ENCODE assay signal across 10 cellular contexts in genomic region chr1:50368179-50369007, GRCh38. TPM values are rescaled to one million over a fixed set of nuclear protein-coding genes. Genes with fewer than 3 reads are reported as not detected.
DNase-seq lines count a peak whose midpoint lies in the region; ATAC-seq, FAIRE-seq and TF ChIP-seq lines count a peak whose summit lies in the region.
"Had no signal": no experiment of that assay in that cellular context is flagged by ENCODE, and none has a peak within 500 bp of the region (broad histone marks: within the 10 kb centered on the region; RNA-seq: fewer than 3 reads in every experiment).

No MANE protein-coding gene starts in this region.

- H2AFZ ChIP-seq in DND-41 (ENCODE audit: low read depth, low read length) (no peak overlapping the region), K562 (ENCODE audit: low read depth, low read length) (no peak overlapping the region)

- in situ Hi-C loops in K562 (cut with MboI) = loop anchor here (25.0 kb wide), 1 partner anchor 694 kb away; no protein-coding TSS in a partner anchor

- no peak for TF ChIP-seq POLR2A in K562 (conservative IDR thresholded peaks at IDR 0.05)

- H3K9ac ChIP-seq in DND-41 (ENCODE audit: low read depth, low read length) = no peak overlapping the region
- H3K9ac ChIP-seq in K562 (ENCODE audit: insufficient read depth in 1 of 2, low read depth in 2 of 2, low read length in 2 of 2) = no peak overlapping the region

- ATAC-seq in DND-41 (ENCODE audit: insufficient read depth, low read depth) = peak; percentile 81
- ATAC-seq in K562 = peak; percentile 90
- ATAC-seq in HG03025 (IDR thresholded peaks at IDR 0.05; ENCODE audit: low FRiP score, unreplicated experiment) = no peak
- ATAC-seq in HG02588 (IDR thresholded peaks at IDR 0.05; ENCODE audit: unreplicated experiment) = no peak
- ATAC-seq: naive thymus-derived CD8-positive, alpha-beta T cell had no signal

- no peak overlapping the region for H3K27ac ChIP-seq in DND-41 (ENCODE audit: low read length)
- H3K27ac ChIP-seq in HEK293 (ENCODE audit: extremely low read depth, low read depth, low read length) = no peak overlapping the region
- H3K27ac ChIP-seq in K562 (ENCODE audit: extremely low read depth, low read depth, low read length) = no peak overlapping the region

- CTCF ChIA-PET in HEK293 (lab: Yijun Ruan, JAX) (interaction anchor here (0.5 to 2.3 kb wide), 28 partner anchors 10 to 1222 kb away, joined by 3 to 15 read pairs (median 3); no protein-coding TSS in a partner anchor), K562 (lab: Yijun Ruan, JAX; ENCODE audit: low intra/inter-chr PET ratio) (interaction anchor here (0.6 to 3.1 kb wide), 5 partner anchors 237 to 824 kb away, joined by 3 to 16 read pairs (median 8); no protein-coding TSS in a partner anchor)

- whole genome bisulfite sequencing in K562 (ENCODE audit: insufficient coverage, low coverage, missing lambda C conversion rate) = 5% methylated on average over 31 of the region's 31 CpGs

- H4K20me1 ChIP-seq in DND-41 (ENCODE audit: insufficient read depth, low read length) = no peaks in the 10 kb centered on the region
- H4K20me1 ChIP-seq in K562 (replicated peaks; ENCODE audit: control insufficient read depth, insufficient read depth, low read length) = no peaks in the 10 kb centered on the region

- H3K79me2 ChIP-seq in DND-41 (ENCODE audit: insufficient read depth, low read length) (no peaks in the 10 kb centered on the region), K562 (ENCODE audit: control insufficient read depth, insufficient read depth, low read length) (no peaks in the 10 kb centered on the region)

- TF ChIP-seq CTCF in DND-41 (IDR thresholded peaks at IDR 0.05; ENCODE audit: borderline replicate concordance, extremely low read depth, low read length, poor library complexity, severe bottlenecking) (peak; percentile 79), HEK293 (tag by site-specific recombination; IDR thresholded peaks at IDR 0.05) (peak; percentile 85), K562 (IDR thresholded peaks at IDR 0.05 in 2 of 3, conservative IDR thresholded peaks at IDR 0.05 in 1 of 3; ENCODE audit: insufficient read depth in 2 of 3, low read depth in 1 of 3, low read length in 3 of 3) (peak; percentile 81 to 84 (median 83))

- TF ChIP-seq EP300 in K562 (IDR thresholded peaks at IDR 0.05; ENCODE audit: low read length) = no peak

- POLR2A ChIA-PET in HEK293 (lab: Yijun Ruan, JAX) (interaction anchor here (0.6 kb wide), 1 partner anchor 820 kb away, joined by 4 read pairs; no protein-coding TSS in a partner anchor), K562 (lab: Yijun Ruan, JAX) (no interaction called here)

- peak; percentile 32 for FAIRE-seq in K562 (lab: Jason Lieb, UNC)

- no TSS peak for BruUV-seq in K562 (replicated peaks; lab: Mats Ljungman, UMichigan)

- no peaks in the 10 kb centered on the region for H3K4me1 ChIP-seq in DND-41 (ENCODE audit: insufficient read depth, low read length)
- H3K4me1 ChIP-seq in HEK293 (ENCODE audit: control insufficient read depth, insufficient read depth, low read length) = no peaks in the 10 kb centered on the region
- peaks cover 0 to 3% of the 10 kb centered on the region in 2 experiments; a peak in 1 of 5 replicates for H3K4me1 ChIP-seq in K562 (replicated peaks in 1 of 2; ENCODE audit: control insufficient read depth in 2 of 2, insufficient read depth in 2 of 2, low read length in 2 of 2)

- H3K9me1 ChIP-seq in K562 (ENCODE audit: control insufficient read depth, insufficient read depth, low read length) = no peaks in the 10 kb centered on the region

- H3K4me2 ChIP-seq in DND-41 (ENCODE audit: insufficient read depth, low read length) (no peak overlapping the region), K562 (ENCODE audit: insufficient read depth, low read length) (peak overlapping the region; percentile 25; the same call in 1 of the 2 replicates)

- H3K4me3 ChIP-seq in DND-41 (ENCODE audit: low read depth in 1 of 2, low read length in 2 of 2) (no peak overlapping the region), HEK293 (ENCODE audit: low read depth, low read length) (no peak overlapping the region), K562 (no peak overlapping the region)

- H3K27me3 ChIP-seq in DND-41 (ENCODE audit: insufficient read depth, low read length, poor library complexity) = peaks cover 6% of the 10 kb centered on the region
- H3K27me3 ChIP-seq in K562 (ENCODE audit: control insufficient read depth in 2 of 2, insufficient read depth in 2 of 2, low read length in 2 of 2) = peaks cover 2 to 4% of the 10 kb centered on the region in 2 experiments; a peak in 3 of 5 replicates

- intact Hi-C loops in K562 (cut with micrococcal nuclease) = loop anchor here (1.0 to 10.0 kb wide), 7 partner anchors 237 to 916 kb away; no protein-coding TSS in a partner anchor

- peak; percentile 75 to 89 for TF ChIP-seq RAD21 in K562 (CRISPR knock-in tag; conservative IDR thresholded peaks at IDR 0.05 in 1 of 2, IDR thresholded peaks at IDR 0.05 in 1 of 2)

- peak; percentile 52 for DNase-seq in DND-41
- peak; percentile 52 for DNase-seq in NCI-H345 treated with DMSO at 0.1 percent for 48 hours (lab: John Stamatoyannopoulos, UW; ENCODE audit: unreplicated experiment)
- DNase-seq in K562 (ENCODE audit: extremely low read depth in 1 of 4, low spot score in 3 of 4) = peak; percentile 63 to 78 (median 73)
- peak; percentile 34 for DNase-seq in kidney tubule cell (ENCODE audit: low spot score)
- peak; percentile 1 for DNase-seq in stimulated activated CD8-positive, alpha-beta memory T cell treated with anti-CD3 and anti-CD28 coated beads, Interleukin-15, amount 100 ng/mL, for 1 hour (ENCODE audit: low read depth)

- H3K36me3 ChIP-seq in DND-41 (ENCODE audit: insufficient read depth, low read length) (no peaks in the 10 kb centered on the region), HEK293 (ENCODE audit: control insufficient read depth in 2 of 2, insufficient read depth in 1 of 2, low read length in 2 of 2) (no peaks in the 10 kb centered on the region), K562 (ENCODE audit: control insufficient read depth, insufficient read depth, low read length) (no peaks in the 10 kb centered on the region)

- H3K9me3 ChIP-seq in DND-41 (ENCODE audit: insufficient read depth, low read length, severe bottlenecking) (no peaks in the 10 kb centered on the region), HEK293 (ENCODE audit: control insufficient read depth, insufficient read depth, low read depth, low read length) (no peaks in the 10 kb centered on the region), K562 (replicated peaks; ENCODE audit: control insufficient read depth, insufficient read depth, low read depth, low read length) (no peaks in the 10 kb centered on the region)

TF ChIP-seq in HEK293, 187 proteins besides CTCF, POLR2A, EP300 and RAD21 (continues in another document):
- TF ChIP-seq ZNF76 (tag by site-specific recombination; IDR thresholded peaks at IDR 0.05; ENCODE audit: borderline replicate concordance, low read depth) = peak; percentile 40; the same call in 1 of the 2 replicates

TF ChIP-seq in K562, 482 proteins besides CTCF, POLR2A, EP300 and RAD21 (continues in another document):
- no peak for TF ChIP-seq HMBOX1 (IDR thresholded peaks at IDR 0.05)
- TF ChIP-seq E2F1 (CRISPR knock-in tag; IDR thresholded peaks at IDR 0.05) = no peak
- no peak for TF ChIP-seq HSF4 (CRISPR knock-in tag; IDR thresholded peaks at IDR 0.05; ENCODE audit: borderline replicate concordance)

RNA-seq across cellular contexts. Expression of gene DMRTA2, which starts 54.9 kb away (rescaled TPM):
- total RNA-seq in K562 (2011; cell fraction: chromatin; rRNA removed; ENCODE audit: low replicate concordance) = not detected in 2 replicates
- total RNA-seq in K562 (2011; cell fraction: nucleolus; rRNA removed) = not detected in 2 replicates
- total RNA-seq in K562 (2011; cell fraction: nucleoplasm; rRNA removed) = not detected in 2 replicates
- total RNA-seq in K562 (2014; rRNA removed) = not detected in 2 replicates
- total RNA-seq in K562 (2014; rRNA removed; fragmentation: Illumina TruSeq; extraction: Trizol) = not detected in 2 replicates
- not detected in 2 replicates for total RNA-seq in K562 (2015; rRNA removed; fragmentation: Illumina TruSeq; extraction: Trizol)
- not detected in 2 replicates for total RNA-seq in K562 (2021)
- not detected in 2 replicates for polyA plus RNA-seq in K562 (2011; rRNA removed)
- not detected in 2 replicates for polyA plus RNA-seq in K562 (2011; cell fraction: cytosol; rRNA removed)
- not detected in 2 replicates for polyA plus RNA-seq in K562 (2011; cell fraction: nucleus; rRNA removed)
- not detected in 2 replicates for polyA plus RNA-seq in K562 (2012)
- not detected in 2 replicates for polyA plus RNA-seq in K562 (2014; fragmentation: Illumina TruSeq; extraction: Trizol)
- not detected for polyA plus RNA-seq in K562 (2014; fragmentation: Nextera tagmentation; extraction: Ambion mirVana)
- not detected in 2 replicates for polyA plus RNA-seq in K562 (2014; rRNA removed)
- polyA minus RNA-seq in K562 (2011; rRNA and poly(A)+ RNA removed) = not detected in 2 replicates
- polyA minus RNA-seq in K562 (2011; cell fraction: cytosol; rRNA and poly(A)+ RNA removed) = not detected in 2 replicates
- polyA minus RNA-seq in K562 (2011; cell fraction: nucleus; rRNA and poly(A)+ RNA removed) = not detected in 2 replicates
- total RNA-seq: naive thymus-derived CD8-positive, alpha-beta T cell; T-helper 1 cell treated with Interleukin-12 subunit alpha and Interleukin-12 subunit beta and Interleukin-4 antibody, amounts not matched to agents 30 ng/mL and 1 ng/mL, for 36 hours had no signal
- polyA plus RNA-seq: naive thymus-derived CD8-positive, alpha-beta T cell had no signal

Comparison
In these comparisons a context has a peak if more than half of its experiments do, and no peak if none do; other contexts are left out.
1. ATAC-seq: peak in DND-41 (single experiment) and K562 (single experiment); none in HG03025 (single experiment) and HG02588 (single experiment).
2. DNase-seq: peak in every context shown above with its lines; median percentile 73 in K562; 52 in DND-41; 52 in NCI-H345 treated with DMSO at 0.1 percent for 48 hours; 34 in kidney tubule cell; 1 in stimulated activated CD8-positive, alpha-beta memory T cell treated with anti-CD3 and anti-CD28 coated beads, Interleukin-15, amount 100 ng/mL, for 1 hour.
3. Peak in every context shown above with its lines, with median percentiles within 50 percentile points of each other: CTCF ChIP-seq.